ENCODE assay signal across 9 cellular contexts in genomic region chr2:33673937-33674336, GRCh38.
DNase-seq lines count a peak whose midpoint lies in the region; ATAC-seq and TF ChIP-seq lines count a peak whose summit lies in the region.
"Had no signal": no experiment of that assay in that cellular context is flagged by ENCODE, and none has a peak within 500 bp of the region (broad histone marks: within the 10 kb centered on the region; RNA-seq: fewer than 3 reads in every experiment).

No MANE protein-coding gene starts in this region.

- H2AFZ ChIP-seq in HCT116 (ENCODE audit: low read depth, low read length, poor library complexity, severe bottlenecking) = no peak overlapping the region

- no peak overlapping the region for H3K4me3 ChIP-seq in HCT116 (replicated peaks in 1 of 2; ENCODE audit: low read depth in 1 of 2, low read length in 2 of 2)
- H3K4me3 ChIP-seq in WERI-Rb-1 (ENCODE audit: low read depth, low read length) = no peak overlapping the region

- intact Hi-C loops in HCT116 (cut with micrococcal nuclease) (loop anchor here (5.0 to 10.0 kb wide), 2 partner anchors 421 to 1738 kb away; no protein-coding TSS in a partner anchor), cardiac septum (cut with DNase I) (loop anchor here (10.0 kb wide), 1 partner anchor 1731 kb away; no protein-coding TSS in a partner anchor)

- H3K79me2 ChIP-seq in HCT116 (ENCODE audit: insufficient read depth, low read length) = no peaks in the 10 kb centered on the region

- TF ChIP-seq RAD21 in HCT116 (IDR thresholded peaks at IDR 0.05; ENCODE audit: low read depth) = peak; percentile 59

- TF ChIP-seq CTCF in HCT116 (IDR thresholded peaks at IDR 0.05 in 2 of 3, conservative IDR thresholded peaks at IDR 0.05 in 1 of 3; ENCODE audit: borderline replicate concordance in 1 of 3, insufficient read depth in 1 of 3, low read depth in 2 of 3, low read length in 2 of 3) (peak; percentile 16 to 60 (median 21); a peak in 3 of 6 replicates), WERI-Rb-1 (IDR thresholded peaks at IDR 0.05; ENCODE audit: low read depth, low read length) (0 out of 2 replicates have a peak, but pooled peaks have one; percentile 21)

- H3K27ac ChIP-seq in HCT116 (ENCODE audit: low read depth, low read length) = no peak overlapping the region
- H3K27ac ChIP-seq in WERI-Rb-1 = no peak overlapping the region

- POLR2A ChIA-PET in HCT116 (lab: Charles Lee) = no interaction called here

- DNase-seq in AML-193 (lab: John Stamatoyannopoulos, UW) (peak; percentile 1 to 4), HCT116 (ENCODE audit: low read depth, low spot score) (peak; percentile 13), WERI-Rb-1 (no peak), left kidney (ENCODE audit: low read depth, low spot score) (peak; percentile 32), cardiac septum (ENCODE audit: low spot score) (no peak)

- BruUV-seq in HCT116 (replicated peaks; lab: Mats Ljungman, UMichigan) = no TSS peak

- CTCF ChIA-PET in HCT116 (lab: Charles Lee) = interaction anchor here (0.7 to 1.5 kb wide), 7 partner anchors 24 to 1755 kb away, joined by 3 to 5 read pairs (median 4); partner anchors contain the start of gene FAM98A

- no peaks in the 10 kb centered on the region for H4K20me1 ChIP-seq in HCT116 (ENCODE audit: insufficient read depth)

- no peaks in the 10 kb centered on the region for H3K9me3 ChIP-seq in HCT116 (ENCODE audit: control insufficient read depth in 1 of 2, insufficient read depth in 1 of 2, low read depth in 1 of 2, low read length in 2 of 2)
- no peaks in the 10 kb centered on the region for H3K9me3 ChIP-seq in WERI-Rb-1 (ENCODE audit: severe bottlenecking)

- H3K9ac ChIP-seq in HCT116 (ENCODE audit: low read length) = no peak overlapping the region

- no peak overlapping the region for H3K4me2 ChIP-seq in HCT116 (ENCODE audit: low read length)

- TF ChIP-seq POLR2A in HCT116 (IDR thresholded peaks at IDR 0.05; ENCODE audit: borderline replicate concordance, extremely low read depth, insufficient read depth, insufficient read length) = no peak

- ATAC-seq in HCT116 = peak; percentile 43; the same call in 1 of the 2 replicates
- ATAC-seq in GM19397 (IDR thresholded peaks at IDR 0.05; ENCODE audit: unreplicated experiment) = no peak
- no peak for ATAC-seq in HG03354 (IDR thresholded peaks at IDR 0.05; ENCODE audit: poor library complexity, severe bottlenecking, unreplicated experiment)
- no peak for ATAC-seq in GM21447 (IDR thresholded peaks at IDR 0.05; ENCODE audit: unreplicated experiment)
- ATAC-seq: natural killer cell treated with Interleukin-12 subunit alpha and Interleukin-12 subunit beta and Interleukin-15 and Interleukin-18, amount 100 ng/mL, for 72 hours had no signal

- no peaks in the 10 kb centered on the region for H3K9me2 ChIP-seq in HCT116 (ENCODE audit: insufficient read depth)

- H3K4me1 ChIP-seq in HCT116 (ENCODE audit: control insufficient read depth in 1 of 2, insufficient read depth in 2 of 2, low read length in 2 of 2) = no peaks in the 10 kb centered on the region

- no peaks in the 10 kb centered on the region for H3K36me3 ChIP-seq in HCT116 (ENCODE audit: control insufficient read depth in 1 of 2, insufficient read depth in 2 of 2, low read length in 2 of 2)
- no peaks in the 10 kb centered on the region for H3K36me3 ChIP-seq in WERI-Rb-1

- RAD21 ChIA-PET in HCT116 (lab: Charles Lee; ENCODE audit: low non-redundant PET in 1 of 2, low total read pairs in 2 of 2, uncharacterized antibody in 2 of 2, unreplicated experiment in 2 of 2) = no interaction called here

- H3K27me3 ChIP-seq in HCT116 (ENCODE audit: insufficient read depth, low read length) (no peaks in the 10 kb centered on the region; the same call in 1 of the 2 replicates), WERI-Rb-1 (ENCODE audit: insufficient read depth, low read depth, severe bottlenecking) (no peaks in the 10 kb centered on the region)

TF ChIP-seq in HCT116, 20 proteins besides CTCF, POLR2A, EP300 and RAD21:
- TF ChIP-seq FOSL1 (IDR thresholded peaks at IDR 0.05; ENCODE audit: low read depth) (no peak), ZBTB33 (IDR thresholded peaks at IDR 0.05; ENCODE audit: extremely low read depth, insufficient replicate concordance, low read length) (no peak), SRF (IDR thresholded peaks at IDR 0.05; ENCODE audit: low read depth) (no peak), EZH2 (IDR thresholded peaks at IDR 0.05) (no peak), EZH2phosphoT487 (IDR thresholded peaks at IDR 0.05; ENCODE audit: borderline replicate concordance) (no peak), REST (IDR thresholded peaks at IDR 0.05; ENCODE audit: low read depth) (no peak), POLR2AphosphoS5 (IDR thresholded peaks at IDR 0.05; ENCODE audit: low read depth, low read length) (no peak), MAX (IDR thresholded peaks at IDR 0.05) (no peak), TCF7L2 (IDR thresholded peaks at IDR 0.05; ENCODE audit: borderline replicate concordance, extremely low read depth, insufficient read depth, insufficient read length) (no peak), SIN3A (IDR thresholded peaks at IDR 0.05; ENCODE audit: low read depth) (no peak), ZFX (IDR thresholded peaks at IDR 0.05) (no peak), JUND (IDR thresholded peaks at IDR 0.05) (no peak), SP1 (IDR thresholded peaks at IDR 0.05; ENCODE audit: low read depth) (no peak), CBX3 (IDR thresholded peaks at IDR 0.05; ENCODE audit: low read depth) (no peak)

Comparison
In these comparisons a context has a peak if more than half of its experiments do, and no peak if none do; other contexts are left out.
1. DNase-seq: peak in AML-193 (2 of 2), HCT116 (single experiment) and left kidney (single experiment); none in WERI-Rb-1 (single experiment) and cardiac septum (single experiment).